In genomic region chr16:56547949-56548567, GRCh38 we compare ENCODE assay signal across 1 cellular context.
TF ChIP-seq lines count a peak whose summit lies in the region.

No MANE protein-coding gene starts in this region.

TF ChIP-seq in IMR-90, 13 proteins besides CTCF, POLR2A, EP300 and RAD21 (continued from another document):
- TF ChIP-seq RFX5 (IDR thresholded peaks at IDR 0.05; ENCODE audit: low read depth, low read length): no peak
